In genomic region chr6:12570461-12571030, GRCh38 we compare ENCODE assay signal across 11 cellular contexts.
DNase-seq lines count a peak whose midpoint lies in the region; FAIRE-seq and TF ChIP-seq lines count a peak whose summit lies in the region.
"Had no signal": no experiment of that assay in that cellular context is flagged by ENCODE, and none has a peak within 500 bp of the region (broad histone marks: within the 10 kb centered on the region; RNA-seq: fewer than 3 reads in every experiment).

No MANE protein-coding gene starts in this region.

- no peaks in the 10 kb centered on the region for H3K9me3 Mint-ChIP-seq in activated CD4-positive, alpha-beta memory T cell treated with anti-CD3 and anti-CD28 coated beads, Interleukin-2, amount 10 ng/mL, durations not matched to agents 7 days and 5 days
- H3K9me3 Mint-ChIP-seq: CD8-positive, alpha-beta T cell; stimulated activated effector memory CD8-positive, alpha-beta T cell treated with anti-CD3 and anti-CD28 coated beads, Interleukin-12 subunit alpha, Interleukin-12 subunit beta, amount 100 ng/mL, for 72 hours had no signal

- TF ChIP-seq EP300 in H1 (IDR thresholded peaks at IDR 0.05; ENCODE audit: borderline replicate concordance in 1 of 2, low read depth in 2 of 2, low read length in 2 of 2): no peak

- no peak overlapping the region for H2BK20ac ChIP-seq in H1 (ENCODE audit: low read length)

- no peak overlapping the region for H4K8ac ChIP-seq in H1 (ENCODE audit: extremely low read depth, insufficient read depth, low read length)

- peaks cover 4% of the 10 kb centered on the region for H3K27me3 Mint-ChIP-seq in activated CD4-positive, alpha-beta memory T cell treated with anti-CD3 and anti-CD28 coated beads, Interleukin-2, amount 10 ng/mL, durations not matched to agents 7 days and 5 days

- no peaks in the 10 kb centered on the region for H3K36me3 ChIP-seq in H1 (ENCODE audit: control insufficient read depth in 2 of 4, insufficient read depth in 4 of 4, low read length in 3 of 4)
- H3K36me3 ChIP-seq: Peyer's patch had no signal

- no peak overlapping the region for H3K27ac Mint-ChIP-seq in activated CD4-positive, alpha-beta memory T cell treated with anti-CD3 and anti-CD28 coated beads, Interleukin-2, amount 10 ng/mL, durations not matched to agents 7 days and 5 days
- H3K27ac Mint-ChIP-seq: CD8-positive, alpha-beta T cell; stimulated activated effector memory CD8-positive, alpha-beta T cell treated with anti-CD3 and anti-CD28 coated beads, Interleukin-12 subunit alpha, Interleukin-12 subunit beta, amount 100 ng/mL, for 72 hours had no signal

- H3K79me2 ChIP-seq in H1 (ENCODE audit: control insufficient read depth in 1 of 2, insufficient read depth in 2 of 2, low read length in 2 of 2): no peaks in the 10 kb centered on the region

- no peak for TF ChIP-seq POLR2A in H1 (IDR thresholded peaks at IDR 0.05; ENCODE audit: control extremely low read depth in 1 of 2, low read depth in 2 of 2, low read length in 2 of 2)

- H2BK5ac ChIP-seq in H1 (ENCODE audit: low read depth, low read length): no peak overlapping the region

- H4K91ac ChIP-seq in H1 (replicated peaks; ENCODE audit: insufficient read length, low read length): no peak overlapping the region

- no peak overlapping the region for H2BK120ac ChIP-seq in H1 (replicated peaks; ENCODE audit: low read depth, low read length)

- H3K9me3 ChIP-seq in H1 (ENCODE audit: insufficient read depth in 2 of 2, low read depth in 1 of 2, low read length in 1 of 2): no peaks in the 10 kb centered on the region
- H3K9me3 ChIP-seq: Peyer's patch had no signal

- no peak overlapping the region for H2BK15ac ChIP-seq in H1 (ENCODE audit: low read length)

- 89% methylated on average over 2 of the region's 2 CpGs; no CpG with 5 or more reads in 1 of the 2 experiments for WGBS in H1 (ENCODE audit: extremely low coverage in 1 of 2, insufficient coverage in 1 of 2, insufficient read length in 1 of 2, insufficient replicate concordance in 2 of 2, low coverage in 1 of 2, low lambda C conversion rate in 2 of 2, missing lambda C conversion rate in 1 of 2), 2 experiments

- no peaks in the 10 kb centered on the region for H3K79me1 ChIP-seq in H1 (ENCODE audit: low read depth, low read length)

- no peak overlapping the region for H3K4me2 ChIP-seq in H1 (ENCODE audit: insufficient read depth in 1 of 2, low read depth in 2 of 2, low read length in 2 of 2)

- TF ChIP-seq RAD21 in H1 (IDR thresholded peaks at IDR 0.05 in 1 of 2, conservative IDR thresholded peaks at IDR 0.05 in 1 of 2; ENCODE audit: low read depth in 2 of 2, low read length in 2 of 2): no peak

- no peak overlapping the region for H3K4me3 Mint-ChIP-seq in activated CD4-positive, alpha-beta memory T cell treated with anti-CD3 and anti-CD28 coated beads, Interleukin-2, amount 10 ng/mL, durations not matched to agents 7 days and 5 days
- H3K4me3 Mint-ChIP-seq: CD8-positive, alpha-beta T cell; stimulated activated effector memory CD8-positive, alpha-beta T cell treated with anti-CD3 and anti-CD28 coated beads, Interleukin-12 subunit alpha, Interleukin-12 subunit beta, amount 100 ng/mL, for 72 hours had no signal

- POLR2A ChIA-PET in H1 (lab: Charles Lee; ENCODE audit: partially characterized antibody): no interaction called here
- POLR2A ChIA-PET in activated CD4-positive, alpha-beta memory T cell treated with anti-CD3 and anti-CD28 coated beads, Interleukin-2, amount 10 ng/mL, durations not matched to agents 7 days and 5 days (lab: Charles Lee): no interaction called here

- no peaks in the 10 kb centered on the region for H3K4me1 Mint-ChIP-seq in activated CD4-positive, alpha-beta memory T cell treated with anti-CD3 and anti-CD28 coated beads, Interleukin-2, amount 10 ng/mL, durations not matched to agents 7 days and 5 days
- H3K4me1 Mint-ChIP-seq: stimulated activated effector memory CD8-positive, alpha-beta T cell treated with anti-CD3 and anti-CD28 coated beads, Interleukin-12 subunit alpha, Interleukin-12 subunit beta, amount 100 ng/mL, for 72 hours had no signal

- intact Hi-C loops in posterior vena cava (cut with DNase I): no loop called here

- FAIRE-seq in RCC 7860 (lab: Jason Lieb, UNC) (peak; percentile 74), H1 (lab: Jason Lieb, UNC) (no peak)

- no peak overlapping the region for H3K4me3 ChIP-seq in H1 (ENCODE audit: extremely low read depth in 1 of 4, insufficient read depth in 2 of 4, low read depth in 3 of 4, low read length in 4 of 4)
- H3K4me3 ChIP-seq: Peyer's patch had no signal

- H3K4ac ChIP-seq in H1 (replicated peaks; ENCODE audit: insufficient read length, low read depth, low read length): no peak overlapping the region

- DNase-seq in GM04504 (ENCODE audit: low read depth): peak; percentile 45
- DNase-seq in RCC 7860 (ENCODE audit: low spot score): peak; percentile 22
- DNase-seq in H1 (ENCODE audit: low read depth in 1 of 2, low spot score in 2 of 2): no peak
- peak; percentile 30 for DNase-seq in myocyte (ENCODE audit: low read depth)
- DNase-seq in hepatic stellate cell (ENCODE audit: low spot score): no peak
- no peak for DNase-seq in NCI-H524 (lab: John Stamatoyannopoulos, UW)
- DNase-seq in activated CD4-positive, alpha-beta memory T cell treated with anti-CD3 and anti-CD28 coated beads, Interleukin-2, amount 10 ng/mL, durations not matched to agents 7 days and 5 days: no peak
- no peak for DNase-seq in posterior vena cava (ENCODE audit: low spot score)
- DNase-seq: CD8-positive, alpha-beta T cell; Peyer's patch had no signal

- no peak overlapping the region for H3K23ac ChIP-seq in H1 (ENCODE audit: insufficient read length)

- no peaks in the 10 kb centered on the region for H3K27me3 ChIP-seq in H1 (replicated peaks in 1 of 4; ENCODE audit: control insufficient read depth in 3 of 4, extremely low read depth in 1 of 4, insufficient read depth in 3 of 4, low read length in 3 of 4)
- H3K27me3 ChIP-seq: Peyer's patch had no signal

- H2BK12ac ChIP-seq in H1 (ENCODE audit: low read depth, low read length): no peak overlapping the region

- peak overlapping the region; percentile 83; the same call in 1 of the 2 replicates for H2AFZ ChIP-seq in H1 (ENCODE audit: low read length)

- H3K4me1 ChIP-seq in H1 (replicated peaks in 1 of 4; ENCODE audit: control insufficient read depth in 3 of 4, insufficient read depth in 4 of 4, low read length in 3 of 4): peaks cover 2 to 4% (median 3%) of the 10 kb centered on the region in 4 experiments; a peak in 5 of 7 replicates

- no peak overlapping the region for H3K18ac ChIP-seq in H1 (ENCODE audit: extremely low read depth, low read length)

- no peaks in the 10 kb centered on the region for H4K20me1 ChIP-seq in H1 (replicated peaks in 1 of 2; ENCODE audit: control insufficient read depth in 1 of 2, insufficient read depth in 2 of 2, low read length in 2 of 2)

- no peak overlapping the region for H3K9ac ChIP-seq in H1 (replicated peaks in 1 of 4; ENCODE audit: extremely low read depth in 1 of 4, low read depth in 3 of 4, low read length in 3 of 4)

- no peak overlapping the region for H4K5ac ChIP-seq in H1 (ENCODE audit: insufficient read length, low read depth, low read length)

- no peak for TF ChIP-seq CTCF in H1 (IDR thresholded peaks at IDR 0.05; ENCODE audit: control extremely low read depth in 1 of 3, insufficient read depth in 1 of 3, low read depth in 1 of 3, low read length in 3 of 3)

- no peak overlapping the region for H2AK5ac ChIP-seq in H1 (ENCODE audit: low read depth, low read length)

- no peaks in the 10 kb centered on the region for H3K36me3 Mint-ChIP-seq in activated CD4-positive, alpha-beta memory T cell treated with anti-CD3 and anti-CD28 coated beads, Interleukin-2, amount 10 ng/mL, durations not matched to agents 7 days and 5 days (ENCODE audit: low read depth)
- H3K36me3 Mint-ChIP-seq: CD8-positive, alpha-beta T cell; stimulated activated effector memory CD8-positive, alpha-beta T cell treated with anti-CD3 and anti-CD28 coated beads, Interleukin-12 subunit alpha, Interleukin-12 subunit beta, amount 100 ng/mL, for 72 hours had no signal

- no peak overlapping the region for H3K56ac ChIP-seq in H1 (replicated peaks; ENCODE audit: insufficient read length, low read depth, low read length)

- H3K27ac ChIP-seq in H1 (ENCODE audit: low read depth, low read length): no peak overlapping the region
- H3K27ac ChIP-seq: Peyer's patch had no signal

- CTCF ChIA-PET in H1 (lab: Charles Lee; ENCODE audit: partially characterized antibody): no interaction called here
- CTCF ChIA-PET in activated CD4-positive, alpha-beta memory T cell treated with anti-CD3 and anti-CD28 coated beads, Interleukin-2, amount 10 ng/mL, durations not matched to agents 7 days and 5 days (lab: Charles Lee): interaction anchor here (0.6 kb wide), 1 partner anchor 1038 kb away, joined by 3 read pairs; no protein-coding TSS in a partner anchor

- no peaks in the 10 kb centered on the region for H3K23me2 ChIP-seq in H1 (ENCODE audit: low read depth, low read length)

- H3K14ac ChIP-seq in H1 (ENCODE audit: insufficient read length): no peak overlapping the region

TF ChIP-seq in H1, 55 proteins besides CTCF, POLR2A, EP300 and RAD21 (continues in another document):
- no peak for TF ChIP-seq KDM5A (IDR thresholded peaks at IDR 0.05; ENCODE audit: low read length)
- TF ChIP-seq EZH2 (IDR thresholded peaks at IDR 0.05; ENCODE audit: low read depth, low read length, severe bottlenecking): no peak

Comparison
In these comparisons a context has a peak if more than half of its experiments do, and no peak if none do; other contexts are left out.
1. DNase-seq: peak in GM04504 (single experiment), RCC 7860 (single experiment) and myocyte (single experiment); none in H1 (0 of 2), hepatic stellate cell (single experiment), NCI-H524 (0 of 2), activated CD4-positive, alpha-beta memory T cell treated with anti-CD3 and anti-CD28 coated beads, Interleukin-2, amount 10 ng/mL, durations not matched to agents 7 days and 5 days (single experiment) and posterior vena cava (single experiment).